25 cellular contexts compared by ENCODE assay signal in the genomic region with DNA sequence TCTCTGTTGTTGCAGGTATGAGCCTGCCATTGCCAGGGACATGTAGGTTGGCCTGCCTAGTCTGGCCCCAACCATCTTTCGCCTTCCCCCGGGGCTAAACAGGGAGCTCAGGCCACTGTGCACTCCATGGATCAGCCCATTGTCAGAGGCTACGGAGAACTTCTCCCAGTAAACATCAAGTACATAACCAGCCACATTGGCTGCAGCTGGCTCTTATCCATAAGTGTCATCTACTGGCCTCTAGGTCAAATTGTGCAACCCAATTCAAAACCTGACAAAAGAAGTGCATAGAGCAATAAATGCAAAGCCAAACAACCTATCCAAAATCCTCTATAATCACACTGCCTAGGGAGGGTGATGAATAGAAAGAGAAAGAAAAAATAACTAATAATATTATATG.
"Had no signal": no experiment of that assay in that cellular context is flagged by ENCODE, and none has a peak within 500 bp of the region (broad histone marks: within the 10 kb centered on the region; RNA-seq: fewer than 3 reads in every experiment).

No MANE protein-coding gene starts in this region.

- H3K27me3 ChIP-seq: colonic mucosa, esophagus squamous epithelium, gastrocnemius medialis had no signal

- H3K9me3 ChIP-seq: colonic mucosa, gastrocnemius medialis had no signal

- H3K4me1 ChIP-seq: colonic mucosa, esophagus squamous epithelium, gastrocnemius medialis, heart right ventricle, left ventricle myocardium inferior, lower lobe of right lung had no signal

- DNase-seq: colonic mucosa; cortex of kidney; effector CD8-positive, alpha-beta T cell; effector memory CD8-positive, alpha-beta T cell; endodermal cell; erythroblast; esophagus squamous epithelium; foreskin fibroblast; foreskin melanocyte; gastrocnemius medialis; glutamatergic neuron; head of caudate nucleus; heart right ventricle; hippocampal formation; left cardiac atrium; left ventricle myocardium inferior; lower lobe of right lung; mesenchymal stem cell; mucosa of descending colon; naive B cell had no signal

- H3K27ac ChIP-seq: colonic mucosa, epithelial cell of prostate, esophagus squamous epithelium, gastrocnemius medialis, heart right ventricle, left ventricle myocardium inferior, lower lobe of right lung had no signal

- H3K36me3 ChIP-seq: colonic mucosa, esophagus squamous epithelium, gastrocnemius medialis, heart right ventricle, left ventricle myocardium inferior, lower lobe of right lung had no signal

- H3K4me3 ChIP-seq: colonic mucosa, esophagus squamous epithelium, gastrocnemius medialis, heart right ventricle, left ventricle myocardium inferior, lower lobe of right lung, mucosa of descending colon had no signal

- ATAC-seq: effector memory CD8-positive, alpha-beta T cell; esophagus mucosa; gastrocnemius medialis; heart right ventricle; left cardiac atrium; lower lobe of right lung; mucosa of descending colon had no signal

- FAIRE-seq: endometrium, islet of Langerhans, keratinocyte had no signal
